ENCODE assay signal across 21 cellular contexts in the genomic region with DNA sequence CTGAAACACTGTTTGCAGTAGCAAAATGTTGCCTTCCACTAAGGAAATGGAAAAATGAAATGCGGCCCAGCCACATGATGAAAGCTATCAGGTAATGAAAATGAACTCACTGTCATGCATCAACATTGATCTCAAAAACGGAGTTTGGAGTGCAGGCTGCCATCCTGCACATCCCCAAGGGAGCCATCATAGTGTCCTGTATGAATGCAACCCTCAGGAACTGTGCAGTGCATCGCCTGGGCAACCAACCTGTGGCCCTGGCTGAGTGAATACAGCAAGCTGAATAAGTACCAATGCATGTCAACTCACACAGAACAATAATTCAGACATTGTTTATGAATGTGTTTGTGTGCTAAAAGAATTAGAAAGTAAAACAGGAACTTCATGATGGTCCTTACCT. TPM values are rescaled to one million over a fixed set of nuclear protein-coding genes. Genes with fewer than 3 reads are reported as not detected.
"Had no signal": no experiment of that assay in that cellular context is flagged by ENCODE, and none has a peak within 500 bp of the region (broad histone marks: within the 10 kb centered on the region; RNA-seq: fewer than 3 reads in every experiment).

No MANE protein-coding gene starts in this region.

- H3K4me3 ChIP-seq: left lung, spleen, upper lobe of right lung had no signal

- H3K4me1 ChIP-seq: foreskin keratinocyte, left lung, spleen had no signal

- H3K36me3 Mint-ChIP-seq: activated naive CD4-positive, alpha-beta T cell treated with anti-CD3 and anti-CD28 coated beads, Interleukin-2, amount 10 ng/mL, durations not matched to agents 7 days and 5 days had no signal

- H3K27ac Mint-ChIP-seq: activated naive CD4-positive, alpha-beta T cell treated with anti-CD3 and anti-CD28 coated beads, Interleukin-2, amount 10 ng/mL, durations not matched to agents 7 days and 5 days; endodermal cell; nephron progenitor cell had no signal

- H3K27ac ChIP-seq: brain microvascular endothelial cell, foreskin keratinocyte, upper lobe of right lung had no signal

- DNase-seq: activated CD4-positive, alpha-beta T cell treated with anti-CD3 and anti-CD28 coated beads for 1 hour; activated CD8-positive, alpha-beta memory T cell treated with anti-CD3 and anti-CD28 coated beads for 24 hours; activated CD8-positive, alpha-beta memory T cell treated with anti-CD3 and anti-CD28 coated beads, Interleukin-2, amount 50 U/mL, for 48 hours; activated effector memory CD4-positive, alpha-beta T cell treated with Interleukin-2 at 50 U/mL for 16 hours; activated naive CD4-positive, alpha-beta T cell treated with anti-CD3 and anti-CD28 coated beads, Interleukin-2, amount 10 ng/mL, durations not matched to agents 7 days and 5 days; aorta; brain microvascular endothelial cell; central memory CD4-positive, alpha-beta T cell; endodermal cell; foreskin keratinocyte; left lung; midbrain; nephron progenitor cell; retina; spleen; stimulated activated CD4-positive, alpha-beta T cell treated with anti-CD3 and anti-CD28 coated beads, Interleukin-4, amount 100 ng/mL, for 4 hours; stimulated activated naive CD4-positive, alpha-beta T cell; upper lobe of right lung had no signal

- H3K4me3 Mint-ChIP-seq: activated naive CD4-positive, alpha-beta T cell treated with anti-CD3 and anti-CD28 coated beads, Interleukin-2, amount 10 ng/mL, durations not matched to agents 7 days and 5 days; endodermal cell; nephron progenitor cell had no signal

- H3K4me1 Mint-ChIP-seq: activated naive CD4-positive, alpha-beta T cell treated with anti-CD3 and anti-CD28 coated beads, Interleukin-2, amount 10 ng/mL, durations not matched to agents 7 days and 5 days; endodermal cell had no signal

- H3K36me3 ChIP-seq: upper lobe of right lung had no signal

- H3K27me3 ChIP-seq: brain microvascular endothelial cell, foreskin keratinocyte, left lung, spleen, upper lobe of right lung had no signal

- H3K9me3 ChIP-seq: upper lobe of right lung had no signal

- ATAC-seq: foreskin keratinocyte, left lung, upper lobe of right lung had no signal

RNA-seq across cellular contexts. Expression of a gene that starts 23.1 kb away (rescaled TPM):
- total RNA-seq: endodermal cell, epithelial cell of proximal tubule, fibroblast of lung, foreskin keratinocyte, kidney epithelial cell had no signal
